ENCODE assay signal across 2 cellular contexts in the genomic region with DNA sequence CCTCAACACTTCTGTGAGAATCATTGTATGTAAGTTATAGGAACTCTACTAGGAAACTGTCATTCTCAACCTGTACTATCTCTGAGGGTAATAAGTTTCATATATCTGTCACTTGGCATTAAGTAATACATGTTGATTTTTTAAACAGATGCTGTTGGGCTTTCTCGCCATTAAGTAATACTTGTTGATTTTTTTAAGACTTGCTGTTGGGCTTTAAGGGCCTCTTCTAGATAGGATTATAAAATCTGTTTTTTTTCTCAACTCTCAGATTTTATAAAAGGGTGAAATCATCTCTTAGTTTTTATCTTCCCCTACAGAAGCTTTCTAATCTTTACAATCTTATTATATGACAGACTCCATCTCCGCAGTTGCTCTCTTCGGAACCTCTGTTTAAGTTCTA.
TF ChIP-seq lines count a peak whose summit lies in the region.

No MANE protein-coding gene starts in this region.

TF ChIP-seq in SK-N-SH treated with all-trans-retinoic acid at 6 μM for 48 hours, 23 proteins besides CTCF, POLR2A, EP300 and RAD21 (continued from another document):
- TF ChIP-seq, protein P1, sequence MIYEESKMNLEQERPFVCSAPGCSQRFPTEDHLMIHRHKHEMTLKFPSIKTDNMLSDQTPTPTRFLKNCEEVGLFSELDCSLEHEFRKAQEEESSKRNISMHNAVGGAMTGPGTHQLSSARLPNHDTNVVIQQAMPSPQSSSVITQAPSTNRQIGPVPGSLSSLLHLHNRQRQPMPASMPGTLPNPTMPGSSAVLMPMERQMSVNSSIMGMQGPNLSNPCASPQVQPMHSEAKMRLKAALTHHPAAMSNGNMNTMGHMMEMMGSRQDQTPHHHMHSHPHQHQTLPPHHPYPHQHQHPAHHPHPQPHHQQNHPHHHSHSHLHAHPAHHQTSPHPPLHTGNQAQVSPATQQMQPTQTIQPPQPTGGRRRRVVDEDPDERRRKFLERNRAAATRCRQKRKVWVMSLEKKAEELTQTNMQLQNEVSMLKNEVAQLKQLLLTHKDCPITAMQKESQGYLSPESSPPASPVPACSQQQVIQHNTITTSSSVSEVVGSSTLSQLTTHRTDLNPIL (CRISPR knock-in tag; IDR thresholded peaks at IDR 0.05; ENCODE audit: low read depth): no peak

TF ChIP-seq in SK-N-SH, 30 proteins besides CTCF, POLR2A, EP300 and RAD21 (continued from another document):
- TF ChIP-seq, protein P2, sequence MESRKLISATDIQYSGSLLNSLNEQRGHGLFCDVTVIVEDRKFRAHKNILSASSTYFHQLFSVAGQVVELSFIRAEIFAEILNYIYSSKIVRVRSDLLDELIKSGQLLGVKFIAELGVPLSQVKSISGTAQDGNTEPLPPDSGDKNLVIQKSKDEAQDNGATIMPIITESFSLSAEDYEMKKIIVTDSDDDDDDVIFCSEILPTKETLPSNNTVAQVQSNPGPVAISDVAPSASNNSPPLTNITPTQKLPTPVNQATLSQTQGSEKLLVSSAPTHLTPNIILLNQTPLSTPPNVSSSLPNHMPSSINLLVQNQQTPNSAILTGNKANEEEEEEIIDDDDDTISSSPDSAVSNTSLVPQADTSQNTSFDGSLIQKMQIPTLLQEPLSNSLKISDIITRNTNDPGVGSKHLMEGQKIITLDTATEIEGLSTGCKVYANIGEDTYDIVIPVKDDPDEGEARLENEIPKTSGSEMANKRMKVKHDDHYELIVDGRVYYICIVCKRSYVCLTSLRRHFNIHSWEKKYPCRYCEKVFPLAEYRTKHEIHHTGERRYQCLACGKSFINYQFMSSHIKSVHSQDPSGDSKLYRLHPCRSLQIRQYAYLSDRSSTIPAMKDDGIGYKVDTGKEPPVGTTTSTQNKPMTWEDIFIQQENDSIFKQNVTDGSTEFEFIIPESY (IDR thresholded peaks at IDR 0.05; ENCODE audit: borderline replicate concordance, low read depth): no peak
- TF ChIP-seq RXRA (IDR thresholded peaks at IDR 0.05; ENCODE audit: borderline replicate concordance, low read depth): no peak
- TF ChIP-seq MXI1 (IDR thresholded peaks at IDR 0.05; ENCODE audit: low read depth, low read length): no peak
- TF ChIP-seq RCOR1 (IDR thresholded peaks at IDR 0.05; ENCODE audit: low read length): no peak
- no peak for TF ChIP-seq SMC3 (IDR thresholded peaks at IDR 0.05; ENCODE audit: low read depth, low read length)
- TF ChIP-seq, protein P3, sequence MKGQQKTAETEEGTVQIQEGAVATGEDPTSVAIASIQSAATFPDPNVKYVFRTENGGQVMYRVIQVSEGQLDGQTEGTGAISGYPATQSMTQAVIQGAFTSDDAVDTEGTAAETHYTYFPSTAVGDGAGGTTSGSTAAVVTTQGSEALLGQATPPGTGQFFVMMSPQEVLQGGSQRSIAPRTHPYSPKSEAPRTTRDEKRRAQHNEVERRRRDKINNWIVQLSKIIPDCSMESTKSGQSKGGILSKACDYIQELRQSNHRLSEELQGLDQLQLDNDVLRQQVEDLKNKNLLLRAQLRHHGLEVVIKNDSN (IDR thresholded peaks at IDR 0.05; ENCODE audit: borderline replicate concordance, low read depth): no peak
- TF ChIP-seq ELF1 (IDR thresholded peaks at IDR 0.05): no peak
- no peak for TF ChIP-seq JUND (IDR thresholded peaks at IDR 0.05)
- TF ChIP-seq, protein P4, sequence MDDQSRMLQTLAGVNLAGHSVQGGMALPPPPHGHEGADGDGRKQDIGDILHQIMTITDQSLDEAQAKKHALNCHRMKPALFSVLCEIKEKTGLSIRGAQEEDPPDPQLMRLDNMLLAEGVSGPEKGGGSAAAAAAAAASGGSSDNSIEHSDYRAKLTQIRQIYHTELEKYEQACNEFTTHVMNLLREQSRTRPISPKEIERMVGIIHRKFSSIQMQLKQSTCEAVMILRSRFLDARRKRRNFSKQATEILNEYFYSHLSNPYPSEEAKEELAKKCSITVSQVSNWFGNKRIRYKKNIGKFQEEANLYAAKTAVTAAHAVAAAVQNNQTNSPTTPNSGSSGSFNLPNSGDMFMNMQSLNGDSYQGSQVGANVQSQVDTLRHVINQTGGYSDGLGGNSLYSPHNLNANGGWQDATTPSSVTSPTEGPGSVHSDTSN (IDR thresholded peaks at IDR 0.05): no peak
- no peak for TF ChIP-seq NFIC (IDR thresholded peaks at IDR 0.05; ENCODE audit: borderline replicate concordance)
